ENCODE assay signal across 14 cellular contexts in genomic region chr6:157519255-157520116, GRCh38.
"Had no signal": no experiment of that assay in that cellular context is flagged by ENCODE, and none has a peak within 500 bp of the region (broad histone marks: within the 10 kb centered on the region; RNA-seq: fewer than 3 reads in every experiment).

No MANE protein-coding gene starts in this region.

- H3K27me3 Mint-ChIP-seq: activated naive CD4-positive, alpha-beta T cell treated with anti-CD3 and anti-CD28 coated beads, Interleukin-2, amount 50 U/mL, for 24 hours; central memory CD8-positive, alpha-beta T cell had no signal

- H3K9me3 ChIP-seq: adrenal gland, pancreas, tibial artery, uterus had no signal

- H3K9me3 Mint-ChIP-seq: activated naive CD4-positive, alpha-beta T cell treated with anti-CD3 and anti-CD28 coated beads, Interleukin-2, amount 50 U/mL, for 24 hours; central memory CD8-positive, alpha-beta T cell; stimulated activated effector memory CD8-positive, alpha-beta T cell treated with anti-CD3 and anti-CD28 coated beads, Interleukin-12 subunit alpha, Interleukin-12 subunit beta, amount 100 ng/mL, for 72 hours had no signal

- H3K4me3 ChIP-seq: adrenal gland, pancreas, tibial artery, uterus had no signal

- ATAC-seq: stimulated activated effector memory CD8-positive, alpha-beta T cell treated with anti-CD3 and anti-CD28 coated beads, Interleukin-12 subunit alpha, Interleukin-12 subunit beta, amount 100 ng/mL, for 72 hours had no signal

- H3K27ac ChIP-seq: adrenal gland, pancreas, tibial artery had no signal

- H3K36me3 ChIP-seq: adrenal gland, pancreas, tibial artery, uterus had no signal

- DNase-seq: activated CD4-positive, alpha-beta T cell treated with anti-CD3 and anti-CD28 coated beads, Interleukin-2, amount 50 U/mL, for 4 hours; activated CD4-positive, CD25-positive, alpha-beta regulatory T cell treated with anti-CD3 and anti-CD28 coated beads, Interleukin-2, amount 50 U/mL, for 72 hours; activated effector memory CD4-positive, alpha-beta T cell treated with anti-CD3 and anti-CD28 coated beads, Interleukin-2, amount 50 U/mL, for 16 hours; activated T-cell treated with anti-CD3 and anti-CD28 coated beads, Interleukin-2, amount 50 U/mL, for 1 hour; adrenal gland; foreskin melanocyte; midbrain; pancreas; T-helper 1 cell; tibial artery had no signal

- H3K4me1 ChIP-seq: adrenal gland, pancreas, uterus had no signal

- H3K4me1 Mint-ChIP-seq: activated naive CD4-positive, alpha-beta T cell treated with anti-CD3 and anti-CD28 coated beads, Interleukin-2, amount 50 U/mL, for 24 hours had no signal

- H3K27ac Mint-ChIP-seq: activated naive CD4-positive, alpha-beta T cell treated with anti-CD3 and anti-CD28 coated beads, Interleukin-2, amount 50 U/mL, for 24 hours; stimulated activated effector memory CD8-positive, alpha-beta T cell treated with anti-CD3 and anti-CD28 coated beads, Interleukin-12 subunit alpha, Interleukin-12 subunit beta, amount 100 ng/mL, for 72 hours had no signal

- H3K36me3 Mint-ChIP-seq: activated naive CD4-positive, alpha-beta T cell treated with anti-CD3 and anti-CD28 coated beads, Interleukin-2, amount 50 U/mL, for 24 hours had no signal

- H3K27me3 ChIP-seq: adrenal gland, pancreas, tibial artery, uterus had no signal

- H3K4me3 Mint-ChIP-seq: activated naive CD4-positive, alpha-beta T cell treated with anti-CD3 and anti-CD28 coated beads, Interleukin-2, amount 50 U/mL, for 24 hours; central memory CD8-positive, alpha-beta T cell; stimulated activated effector memory CD8-positive, alpha-beta T cell treated with anti-CD3 and anti-CD28 coated beads, Interleukin-12 subunit alpha, Interleukin-12 subunit beta, amount 100 ng/mL, for 72 hours had no signal
